ENCODE assay signal across 19 cellular contexts in the genomic region with DNA sequence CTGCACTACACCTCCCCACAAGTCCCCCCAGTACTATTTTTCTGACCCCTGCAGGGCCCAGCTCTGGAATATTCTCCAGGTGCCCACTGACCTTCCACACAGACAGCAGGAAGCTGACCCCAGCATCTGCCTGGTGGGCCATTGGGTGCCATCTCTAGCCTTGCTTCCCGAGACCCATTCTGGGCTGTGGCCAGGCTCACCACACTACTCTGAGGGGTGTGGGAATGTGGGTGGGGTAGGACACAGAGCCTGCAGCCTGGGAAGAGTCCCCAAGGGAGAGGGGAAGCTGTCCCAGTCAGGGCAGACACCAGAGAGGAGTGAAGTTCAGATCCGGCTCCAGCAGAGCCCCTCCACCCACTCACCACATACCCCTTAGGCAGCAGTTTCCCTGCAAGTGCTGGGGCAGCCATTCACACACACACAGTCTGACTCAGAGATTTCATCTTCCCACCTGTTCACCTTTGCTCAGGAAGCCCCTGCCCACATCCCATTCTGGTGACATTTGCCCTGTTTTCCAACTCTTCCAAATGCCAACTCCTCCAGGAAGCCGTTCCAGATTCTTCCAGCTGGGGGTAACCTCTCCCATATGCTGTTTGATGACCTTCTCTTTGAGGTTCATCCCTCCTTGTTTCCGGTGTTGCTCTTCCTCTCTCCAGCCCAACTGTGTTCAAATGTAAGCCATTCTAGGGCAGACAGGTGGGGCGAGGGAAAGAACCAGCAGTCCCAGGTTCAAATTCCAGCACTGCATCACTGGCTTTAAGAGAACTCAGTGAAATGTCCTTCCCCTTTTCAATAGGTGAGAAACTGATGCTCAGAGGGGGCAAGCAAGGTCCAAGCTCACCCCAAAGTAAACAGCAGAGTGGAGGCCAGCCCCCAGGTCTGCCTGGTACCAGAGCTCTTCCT. TPM values are rescaled to one million over a fixed set of nuclear protein-coding genes. Genes with fewer than 3 reads are reported as not detected.
DNase-seq lines count a peak whose midpoint lies in the region; TF ChIP-seq lines count a peak whose summit lies in the region.
"Had no signal": no experiment of that assay in that cellular context is flagged by ENCODE, and none has a peak within 500 bp of the region (broad histone marks: within the 10 kb centered on the region; RNA-seq: fewer than 3 reads in every experiment).

No MANE protein-coding gene starts in this region.

- peak overlapping the region in 2 of 4 donors; percentile 33 to 49 for H3K4me3 ChIP-seq in Peyer's patch
- H3K4me3 ChIP-seq in duodenal mucosa (ENCODE audit: low read depth in 1 of 2, low read length in 2 of 2): peak overlapping the region; percentile 70 to 79
- H3K4me3 ChIP-seq in muscle layer of duodenum (ENCODE audit: low read depth in 1 of 2, low read length in 2 of 2): peak overlapping the region; percentile 52 to 53
- H3K4me3 ChIP-seq: GM23338 had no signal

- peaks cover 0 to 70% (median 3%) of the 10 kb centered on the region in 4 donors for H3K4me1 ChIP-seq in Peyer's patch
- peaks cover 71 to 75% of the 10 kb centered on the region in 2 donors for H3K4me1 ChIP-seq in duodenal mucosa (ENCODE audit: control insufficient read depth in 1 of 2, insufficient read depth in 2 of 2, low read length in 2 of 2)
- peaks cover 12% of the 10 kb centered on the region in 2 donors for H3K4me1 ChIP-seq in muscle layer of duodenum (ENCODE audit: control insufficient read depth in 1 of 2, insufficient read depth in 2 of 2, low read length in 2 of 2)

- in situ Hi-C loops in ACHN (cut with HindIII; ENCODE audit: low pct_ligation_motif_present, low pct_unique_long_range_greater_than_20kb, low sequenced_read_pairs): no loop called here

- TF ChIP-seq CTCF in Peyer's patch (IDR thresholded peaks at IDR 0.05): no peak

- DNase-seq in Peyer's patch: no peak
- DNase-seq in substantia nigra (lab: John Stamatoyannopoulos, UW): no peak
- DNase-seq in hepatic stellate cell (ENCODE audit: low spot score): no peak
- no peak for DNase-seq in ACHN
- DNase-seq in stimulated activated CD4-positive, alpha-beta T cell treated with anti-CD3 and anti-CD28 coated beads, Interleukin-2, amount 100 ng/mL, for 48 hours: no peak
- no peak for DNase-seq in middle frontal gyrus (ENCODE audit: extremely low spot score, low spot score)
- DNase-seq: activated CD4-positive, alpha-beta memory T cell treated with anti-CD3 and anti-CD28 coated beads for 36 hours; activated T-cell treated with anti-CD3 and anti-CD28 coated beads, Interleukin-2, amount 50 U/mL, for 24 hours; foreskin fibroblast; GF-D8; Karpas-422; mesenchymal stem cell; NCI-H2171; NCI-H82; stimulated activated naive CD4-positive, alpha-beta T cell had no signal

- TF ChIP-seq POLR2A in Peyer's patch (IDR thresholded peaks at IDR 0.05): no peak

- H3K27ac ChIP-seq in Peyer's patch (peak overlapping the region; percentile 58 to 90 (median 80)), duodenal mucosa (ENCODE audit: low read depth, low read length) (peak overlapping the region; percentile 67), muscle layer of duodenum (ENCODE audit: low read length) (peak overlapping the region; percentile 82), substantia nigra (ENCODE audit: low read depth, low read length, poor library complexity, severe bottlenecking) (peak overlapping the region; percentile 67)

- H3K9ac ChIP-seq in duodenal mucosa (ENCODE audit: low read depth in 1 of 2, low read length in 2 of 2): peak overlapping the region; percentile 74 to 88

- H3K9me3 ChIP-seq in Peyer's patch (no peaks in the 10 kb centered on the region), duodenal mucosa (ENCODE audit: control insufficient read depth in 1 of 2, low read length in 2 of 2) (no peaks in the 10 kb centered on the region), muscle layer of duodenum (ENCODE audit: control insufficient read depth in 1 of 2, low read length in 2 of 2) (no peaks in the 10 kb centered on the region)

- H3K27me3 ChIP-seq in Peyer's patch (no peaks in the 10 kb centered on the region), duodenal mucosa (ENCODE audit: control insufficient read depth in 1 of 2, insufficient read depth in 2 of 2, low read length in 2 of 2) (no peaks in the 10 kb centered on the region), muscle layer of duodenum (ENCODE audit: low read depth, low read length) (no peaks in the 10 kb centered on the region)

- H3K36me3 ChIP-seq in Peyer's patch: no peaks in the 10 kb centered on the region
- H3K36me3 ChIP-seq in duodenal mucosa (ENCODE audit: control insufficient read depth in 1 of 2, insufficient read depth in 2 of 2, low read length in 2 of 2): peaks cover 0 to 3% of the 10 kb centered on the region in 2 donors
- no peaks in the 10 kb centered on the region for H3K36me3 ChIP-seq in muscle layer of duodenum (ENCODE audit: control insufficient read depth in 1 of 2, insufficient read depth in 2 of 2, low read length in 2 of 2)

RNA-seq across cellular contexts. Expression of gene SLCO2B1, which starts 2.0 kb away (rescaled TPM):
- total RNA-seq in Peyer's patch: 100 to 1,000 TPM in 3 of 4 donors, 10 to 100 TPM in 1; 44.6 to 297 (median 208) TPM
- total RNA-seq: activated CD4-positive, alpha-beta memory T cell treated with anti-CD3 and anti-CD28 coated beads for 36 hours; GM23338 had no signal

RNA-seq across cellular contexts. Expression of gene OR2AT4, which starts 56.2 kb away (rescaled TPM):
- not detected for total RNA-seq in Peyer's patch
- total RNA-seq: activated CD4-positive, alpha-beta memory T cell treated with anti-CD3 and anti-CD28 coated beads for 36 hours; GM23338; RPMI7951 had no signal
